Comparison of ENCODE assay signal across 25 cellular contexts in the genomic region with DNA sequence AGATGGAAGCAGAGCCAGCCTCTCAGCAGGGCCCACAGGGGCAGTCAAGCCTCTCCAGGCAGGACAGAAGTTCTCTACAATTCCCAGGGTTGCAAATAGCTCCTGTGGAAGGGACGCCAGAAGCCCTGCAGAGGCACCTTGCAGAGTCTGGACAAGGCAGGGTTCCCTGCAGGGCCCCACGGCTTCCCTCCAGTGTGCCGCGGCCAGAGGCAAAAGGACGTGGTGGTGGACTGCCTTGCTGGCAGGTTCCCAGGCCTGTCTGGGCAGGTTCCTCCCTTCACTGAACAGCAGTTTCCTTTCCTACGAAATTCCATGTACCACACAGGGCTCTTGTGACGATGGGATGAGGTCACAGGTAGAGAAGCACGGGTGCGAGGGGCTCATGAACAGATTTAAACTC. TPM values are rescaled to one million over a fixed set of nuclear protein-coding genes. Genes with fewer than 3 reads are reported as not detected.
"Had no signal": no experiment of that assay in that cellular context is flagged by ENCODE, and none has a peak within 500 bp of the region (broad histone marks: within the 10 kb centered on the region; RNA-seq: fewer than 3 reads in every experiment).

No MANE protein-coding gene starts in this region.

- H3K36me3 Mint-ChIP-seq: activated naive CD8-positive, alpha-beta T cell treated with anti-CD3 and anti-CD28 coated beads, Interleukin-2, amount 10 ng/mL, durations not matched to agents 7 days and 5 days; immature natural killer cell; natural killer cell treated with Interleukin-12 subunit alpha and Interleukin-12 subunit beta and Interleukin-15 and Interleukin-18, amount 100 ng/mL, for 72 hours; stimulated activated memory B cell treated with anti-CD40 and anti-IgM and Interleukin-4, amounts not matched to agents 10 μg/mL and 1 μg/mL and 100 μg/mL, for 72 hours; type B pancreatic cell; WTC11 had no signal

- H3K4me3 Mint-ChIP-seq: activated CD4-positive, alpha-beta memory T cell treated with anti-CD3 and anti-CD28 coated beads for 36 hours; activated CD4-positive, alpha-beta T cell treated with anti-CD3 and anti-CD28 coated beads for 36 hours; activated naive CD4-positive, alpha-beta T cell treated with anti-CD3 and anti-CD28 coated beads for 36 hours; activated naive CD8-positive, alpha-beta T cell treated with anti-CD3 and anti-CD28 coated beads, Interleukin-2, amount 10 ng/mL, durations not matched to agents 7 days and 5 days; activated T-cell treated with anti-CD3 and anti-CD28 coated beads, Interleukin-2, amount 50 U/mL, for 72 hours; endodermal cell; immature natural killer cell; natural killer cell treated with Interleukin-12 subunit alpha and Interleukin-12 subunit beta and Interleukin-15 and Interleukin-18, amount 100 ng/mL, for 72 hours; stimulated activated memory B cell treated with anti-CD40 and anti-IgM and Interleukin-4, amounts not matched to agents 10 μg/mL and 1 μg/mL and 100 μg/mL, for 72 hours; T-helper 1 cell treated with Interleukin-12 subunit alpha and Interleukin-12 subunit beta and Interleukin-4 antibody, amounts not matched to agents 30 μg/mL and 1 μg/mL, for 36 hours; type B pancreatic cell; WTC11 had no signal

- H2AFZ ChIP-seq: parathyroid adenoma had no signal

- H3K27me3 Mint-ChIP-seq: activated CD4-positive, alpha-beta memory T cell treated with anti-CD3 and anti-CD28 coated beads for 36 hours; stimulated activated memory B cell treated with anti-CD40 and anti-IgM and Interleukin-4, amounts not matched to agents 10 μg/mL and 1 μg/mL and 100 μg/mL, for 72 hours had no signal

- H3K79me2 ChIP-seq: parathyroid adenoma had no signal

- H3K4me3 ChIP-seq: vagina had no signal

- DNase-seq: activated CD4-positive, alpha-beta memory T cell treated with anti-CD3 and anti-CD28 coated beads for 36 hours; activated CD4-positive, alpha-beta T cell treated with anti-CD3 and anti-CD28 coated beads for 36 hours; activated effector memory CD4-positive, alpha-beta T cell treated with Interleukin-2 at 50 U/mL for 16 hours; activated naive CD4-positive, alpha-beta T cell treated with anti-CD3 and anti-CD28 coated beads for 36 hours; activated naive CD8-positive, alpha-beta T cell treated with anti-CD3 and anti-CD28 coated beads, Interleukin-2, amount 10 ng/mL, durations not matched to agents 7 days and 5 days; activated T-cell treated with anti-CD3 and anti-CD28 coated beads, Interleukin-2, amount 50 U/mL, for 72 hours; amniotic stem cell; cerebellar nuclear complex; cortex of kidney; endodermal cell; erythroblast; foreskin fibroblast; immature natural killer cell; left ventricle myocardium superior; right cardiac atrium; stimulated activated CD4-positive, alpha-beta T cell treated with anti-CD3 and anti-CD28 coated beads, Interleukin-2, amount 100 ng/mL, for 24 hours; T1000 had no signal

- H3K9me3 Mint-ChIP-seq: activated CD4-positive, alpha-beta memory T cell treated with anti-CD3 and anti-CD28 coated beads for 36 hours; activated naive CD4-positive, alpha-beta T cell treated with anti-CD3 and anti-CD28 coated beads for 36 hours; activated naive CD8-positive, alpha-beta T cell treated with anti-CD3 and anti-CD28 coated beads, Interleukin-2, amount 10 ng/mL, durations not matched to agents 7 days and 5 days; activated T-cell treated with anti-CD3 and anti-CD28 coated beads, Interleukin-2, amount 50 U/mL, for 72 hours; immature natural killer cell; natural killer cell treated with Interleukin-12 subunit alpha and Interleukin-12 subunit beta and Interleukin-15 and Interleukin-18, amount 100 ng/mL, for 72 hours; stimulated activated memory B cell treated with anti-CD40 and anti-IgM and Interleukin-4, amounts not matched to agents 10 μg/mL and 1 μg/mL and 100 μg/mL, for 72 hours; T-helper 1 cell treated with Interleukin-12 subunit alpha and Interleukin-12 subunit beta and Interleukin-4 antibody, amounts not matched to agents 30 μg/mL and 1 μg/mL, for 36 hours; type B pancreatic cell had no signal

- H3K27me3 ChIP-seq: vagina had no signal

- H3K27ac Mint-ChIP-seq: activated CD4-positive, alpha-beta memory T cell treated with anti-CD3 and anti-CD28 coated beads for 36 hours; activated CD4-positive, alpha-beta T cell treated with anti-CD3 and anti-CD28 coated beads for 36 hours; activated naive CD4-positive, alpha-beta T cell treated with anti-CD3 and anti-CD28 coated beads for 36 hours; activated naive CD8-positive, alpha-beta T cell treated with anti-CD3 and anti-CD28 coated beads, Interleukin-2, amount 10 ng/mL, durations not matched to agents 7 days and 5 days; activated T-cell treated with anti-CD3 and anti-CD28 coated beads, Interleukin-2, amount 50 U/mL, for 72 hours; endodermal cell; natural killer cell treated with Interleukin-12 subunit alpha and Interleukin-12 subunit beta and Interleukin-15 and Interleukin-18, amount 100 ng/mL, for 72 hours; stimulated activated memory B cell treated with anti-CD40 and anti-IgM and Interleukin-4, amounts not matched to agents 10 μg/mL and 1 μg/mL and 100 μg/mL, for 72 hours; T-helper 1 cell treated with Interleukin-12 subunit alpha and Interleukin-12 subunit beta and Interleukin-4 antibody, amounts not matched to agents 30 μg/mL and 1 μg/mL, for 36 hours; type B pancreatic cell; WTC11 had no signal

- H3K9me3 ChIP-seq: vagina had no signal

- H3K4me1 ChIP-seq: vagina had no signal

- H3K27ac ChIP-seq: parathyroid adenoma, vagina had no signal

- H3K36me3 ChIP-seq: vagina had no signal

RNA-seq across cellular contexts. Expression of a gene that starts 57.1 kb away (rescaled TPM):
- total RNA-seq: activated CD4-positive, alpha-beta memory T cell treated with anti-CD3 and anti-CD28 coated beads for 36 hours; activated CD4-positive, alpha-beta T cell treated with anti-CD3 and anti-CD28 coated beads for 36 hours; activated naive CD4-positive, alpha-beta T cell treated with anti-CD3 and anti-CD28 coated beads for 36 hours; activated T-cell treated with anti-CD3 and anti-CD28 coated beads, Interleukin-2, amount 50 U/mL, for 72 hours; natural killer cell treated with Interleukin-12 subunit alpha and Interleukin-12 subunit beta and Interleukin-15 and Interleukin-18, amount 100 ng/mL, for 72 hours; pulmonary artery endothelial cell; right cardiac atrium had no signal
- polyA plus RNA-seq: immature natural killer cell, right cardiac atrium had no signal
